In the genomic region with DNA sequence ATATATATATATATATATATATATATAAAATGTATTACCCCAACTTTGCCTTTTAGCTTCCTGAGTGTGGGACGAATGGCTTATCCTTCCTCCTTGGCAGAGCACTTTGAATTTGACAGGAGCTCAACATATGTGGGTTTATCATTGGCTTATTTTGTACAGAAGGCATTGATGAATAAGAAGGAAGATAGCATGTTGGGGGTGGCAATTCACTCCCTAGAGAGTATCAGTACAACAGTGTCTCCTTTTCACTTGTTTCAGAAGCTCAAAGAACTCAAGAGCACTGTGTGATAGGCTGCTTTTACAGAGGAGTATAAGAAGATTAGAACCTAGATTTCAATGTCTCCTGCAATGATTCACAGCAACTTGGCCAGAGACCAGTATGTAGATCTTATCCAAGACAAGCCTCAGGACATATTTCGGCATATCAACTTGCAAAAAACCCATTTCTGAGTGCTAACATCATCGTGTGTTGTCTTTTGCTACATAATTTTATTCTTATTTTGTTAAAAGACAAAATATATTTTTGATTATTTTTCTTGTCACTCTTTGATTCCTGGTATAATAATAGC, we compare ENCODE assay signal across 23 cellular contexts.
"Had no signal": no experiment of that assay in that cellular context is flagged by ENCODE, and none has a peak within 500 bp of the region (broad histone marks: within the 10 kb centered on the region; RNA-seq: fewer than 3 reads in every experiment).

No MANE protein-coding gene starts in this region.

- H3K4me1 Mint-ChIP-seq: activated CD4-positive, alpha-beta memory T cell treated with anti-CD3 and anti-CD28 coated beads, Interleukin-2, amount 10 ng/mL, durations not matched to agents 7 days and 5 days; activated CD4-positive, alpha-beta T cell treated with anti-CD3 and anti-CD28 coated beads, Interleukin-2, amount 10 ng/mL, durations not matched to agents 24 days and 14 days; brain; natural killer cell; stimulated activated naive B cell treated with anti-CD40 and anti-IgM and Interleukin-4, amounts not matched to agents 10 μg/mL and 1 μg/mL and 100 μg/mL, for 72 hours had no signal

- H3K36me3 Mint-ChIP-seq: brain; natural killer cell; stimulated activated naive B cell treated with anti-CD40 and anti-IgM and Interleukin-4, amounts not matched to agents 10 μg/mL and 1 μg/mL and 100 μg/mL, for 72 hours had no signal

- H3K27ac ChIP-seq: foreskin keratinocyte, lower lobe of right lung, transverse colon, uterus, VCaP had no signal

- H3K27me3 Mint-ChIP-seq: activated CD4-positive, alpha-beta memory T cell treated with anti-CD3 and anti-CD28 coated beads, Interleukin-2, amount 10 ng/mL, durations not matched to agents 7 days and 5 days; activated CD4-positive, alpha-beta T cell treated with anti-CD3 and anti-CD28 coated beads, Interleukin-2, amount 10 ng/mL, durations not matched to agents 24 days and 14 days; activated naive CD8-positive, alpha-beta T cell treated with anti-CD3 and anti-CD28 coated beads, Interleukin-2, amount 50 U/mL, for 24 hours; stimulated activated naive B cell treated with anti-CD40 and anti-IgM and Interleukin-4, amounts not matched to agents 10 μg/mL and 1 μg/mL and 100 μg/mL, for 72 hours had no signal

- DNase-seq: activated CD4-positive, alpha-beta memory T cell treated with anti-CD3 and anti-CD28 coated beads, Interleukin-2, amount 10 ng/mL, durations not matched to agents 7 days and 5 days; activated CD4-positive, alpha-beta T cell treated with anti-CD3 and anti-CD28 coated beads, Interleukin-2, amount 10 ng/mL, durations not matched to agents 24 days and 14 days; activated effector memory CD4-positive, alpha-beta T cell treated with Interleukin-2 at 50 U/mL for 16 hours; activated naive CD4-positive, alpha-beta T cell treated with anti-CD3 and anti-CD28 coated beads for 36 hours; activated naive CD8-positive, alpha-beta T cell treated with anti-CD3 and anti-CD28 coated beads, Interleukin-2, amount 50 U/mL, for 24 hours; activated T-cell treated with anti-CD3 and anti-CD28 coated beads, Interleukin-2, amount 50 U/mL, for 72 hours; aorta; dermis blood vessel endothelial cell; effector CD8-positive, alpha-beta T cell; kidney; lower lobe of right lung; natural killer cell; retina; stimulated activated CD4-positive, alpha-beta T cell treated with anti-CD3 and anti-CD28 coated beads, Interleukin-2, amount 100 ng/mL, for 48 hours; stimulated activated CD8-positive, alpha-beta memory T cell treated with anti-CD3 and anti-CD28 coated beads, Interleukin-4, amount 100 ng/mL, for 48 hours; stimulated activated naive B cell treated with anti-CD40 and anti-IgM and Interleukin-4, amounts not matched to agents 10 μg/mL and 1 μg/mL and 100 μg/mL, for 72 hours; transverse colon; uterus had no signal

- H3K9me3 ChIP-seq: lower lobe of right lung, transverse colon, uterus had no signal

- H3K4me1 ChIP-seq: foreskin keratinocyte, lower lobe of right lung, transverse colon, uterus had no signal

- H3K36me3 ChIP-seq: lower lobe of right lung, transverse colon, uterus had no signal

- H3K27ac Mint-ChIP-seq: activated CD4-positive, alpha-beta memory T cell treated with anti-CD3 and anti-CD28 coated beads, Interleukin-2, amount 10 ng/mL, durations not matched to agents 7 days and 5 days; activated CD4-positive, alpha-beta T cell treated with anti-CD3 and anti-CD28 coated beads, Interleukin-2, amount 10 ng/mL, durations not matched to agents 24 days and 14 days; activated naive CD4-positive, alpha-beta T cell treated with anti-CD3 and anti-CD28 coated beads for 36 hours; activated T-cell treated with anti-CD3 and anti-CD28 coated beads, Interleukin-2, amount 50 U/mL, for 72 hours; brain; natural killer cell; stimulated activated naive B cell treated with anti-CD40 and anti-IgM and Interleukin-4, amounts not matched to agents 10 μg/mL and 1 μg/mL and 100 μg/mL, for 72 hours had no signal

- H3K4me3 Mint-ChIP-seq: activated CD4-positive, alpha-beta memory T cell treated with anti-CD3 and anti-CD28 coated beads, Interleukin-2, amount 10 ng/mL, durations not matched to agents 7 days and 5 days; activated CD4-positive, alpha-beta T cell treated with anti-CD3 and anti-CD28 coated beads, Interleukin-2, amount 10 ng/mL, durations not matched to agents 24 days and 14 days; activated naive CD4-positive, alpha-beta T cell treated with anti-CD3 and anti-CD28 coated beads for 36 hours; activated naive CD8-positive, alpha-beta T cell treated with anti-CD3 and anti-CD28 coated beads, Interleukin-2, amount 50 U/mL, for 24 hours; activated T-cell treated with anti-CD3 and anti-CD28 coated beads, Interleukin-2, amount 50 U/mL, for 72 hours; brain; natural killer cell; stimulated activated naive B cell treated with anti-CD40 and anti-IgM and Interleukin-4, amounts not matched to agents 10 μg/mL and 1 μg/mL and 100 μg/mL, for 72 hours had no signal

- H3K4me3 ChIP-seq: lower lobe of right lung, transverse colon, uterus had no signal

- H3K27me3 ChIP-seq: foreskin keratinocyte, transverse colon, uterus had no signal

- ATAC-seq: activated CD4-positive, CD25-positive, alpha-beta regulatory T cell treated with anti-CD3 and anti-CD28 coated beads, Interleukin-2, amount 50 U/mL, for 24 hours; activated naive CD8-positive, alpha-beta T cell treated with anti-CD3 and anti-CD28 coated beads, Interleukin-2, amount 50 U/mL, for 24 hours; activated T-cell treated with anti-CD3 and anti-CD28 coated beads, Interleukin-2, amount 50 U/mL, for 72 hours; foreskin keratinocyte; left lobe of liver; lower lobe of right lung; natural killer cell; stimulated activated naive B cell treated with anti-CD40 and anti-IgM and Interleukin-4, amounts not matched to agents 10 μg/mL and 1 μg/mL and 100 μg/mL, for 72 hours had no signal

- H3K9me3 Mint-ChIP-seq: activated CD4-positive, alpha-beta memory T cell treated with anti-CD3 and anti-CD28 coated beads, Interleukin-2, amount 10 ng/mL, durations not matched to agents 7 days and 5 days; natural killer cell had no signal
